Comparison of ENCODE assay signal across 2 cellular contexts in the genomic region with DNA sequence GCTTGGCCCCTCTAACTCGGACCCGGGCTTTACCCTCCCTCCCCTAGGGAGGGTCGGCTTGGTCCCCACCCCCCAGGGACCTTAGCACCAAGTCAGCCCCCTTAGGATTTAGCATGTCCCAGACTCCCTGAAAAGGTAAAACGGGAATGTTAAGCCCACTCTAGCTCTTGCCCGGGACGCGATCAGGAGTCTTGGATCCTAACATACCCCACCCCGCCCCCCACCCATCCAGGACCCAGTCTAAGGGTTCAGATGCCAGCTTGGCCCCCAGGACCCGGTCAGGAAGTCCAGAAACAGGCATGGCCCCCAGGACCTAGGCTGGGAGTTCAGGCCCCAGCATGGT.
TF ChIP-seq lines count a peak whose summit lies in the region.

No MANE protein-coding gene starts in this region.

TF ChIP-seq in GM23338, 12 proteins besides CTCF, POLR2A, EP300 and RAD21:
- TF ChIP-seq, protein P1, sequence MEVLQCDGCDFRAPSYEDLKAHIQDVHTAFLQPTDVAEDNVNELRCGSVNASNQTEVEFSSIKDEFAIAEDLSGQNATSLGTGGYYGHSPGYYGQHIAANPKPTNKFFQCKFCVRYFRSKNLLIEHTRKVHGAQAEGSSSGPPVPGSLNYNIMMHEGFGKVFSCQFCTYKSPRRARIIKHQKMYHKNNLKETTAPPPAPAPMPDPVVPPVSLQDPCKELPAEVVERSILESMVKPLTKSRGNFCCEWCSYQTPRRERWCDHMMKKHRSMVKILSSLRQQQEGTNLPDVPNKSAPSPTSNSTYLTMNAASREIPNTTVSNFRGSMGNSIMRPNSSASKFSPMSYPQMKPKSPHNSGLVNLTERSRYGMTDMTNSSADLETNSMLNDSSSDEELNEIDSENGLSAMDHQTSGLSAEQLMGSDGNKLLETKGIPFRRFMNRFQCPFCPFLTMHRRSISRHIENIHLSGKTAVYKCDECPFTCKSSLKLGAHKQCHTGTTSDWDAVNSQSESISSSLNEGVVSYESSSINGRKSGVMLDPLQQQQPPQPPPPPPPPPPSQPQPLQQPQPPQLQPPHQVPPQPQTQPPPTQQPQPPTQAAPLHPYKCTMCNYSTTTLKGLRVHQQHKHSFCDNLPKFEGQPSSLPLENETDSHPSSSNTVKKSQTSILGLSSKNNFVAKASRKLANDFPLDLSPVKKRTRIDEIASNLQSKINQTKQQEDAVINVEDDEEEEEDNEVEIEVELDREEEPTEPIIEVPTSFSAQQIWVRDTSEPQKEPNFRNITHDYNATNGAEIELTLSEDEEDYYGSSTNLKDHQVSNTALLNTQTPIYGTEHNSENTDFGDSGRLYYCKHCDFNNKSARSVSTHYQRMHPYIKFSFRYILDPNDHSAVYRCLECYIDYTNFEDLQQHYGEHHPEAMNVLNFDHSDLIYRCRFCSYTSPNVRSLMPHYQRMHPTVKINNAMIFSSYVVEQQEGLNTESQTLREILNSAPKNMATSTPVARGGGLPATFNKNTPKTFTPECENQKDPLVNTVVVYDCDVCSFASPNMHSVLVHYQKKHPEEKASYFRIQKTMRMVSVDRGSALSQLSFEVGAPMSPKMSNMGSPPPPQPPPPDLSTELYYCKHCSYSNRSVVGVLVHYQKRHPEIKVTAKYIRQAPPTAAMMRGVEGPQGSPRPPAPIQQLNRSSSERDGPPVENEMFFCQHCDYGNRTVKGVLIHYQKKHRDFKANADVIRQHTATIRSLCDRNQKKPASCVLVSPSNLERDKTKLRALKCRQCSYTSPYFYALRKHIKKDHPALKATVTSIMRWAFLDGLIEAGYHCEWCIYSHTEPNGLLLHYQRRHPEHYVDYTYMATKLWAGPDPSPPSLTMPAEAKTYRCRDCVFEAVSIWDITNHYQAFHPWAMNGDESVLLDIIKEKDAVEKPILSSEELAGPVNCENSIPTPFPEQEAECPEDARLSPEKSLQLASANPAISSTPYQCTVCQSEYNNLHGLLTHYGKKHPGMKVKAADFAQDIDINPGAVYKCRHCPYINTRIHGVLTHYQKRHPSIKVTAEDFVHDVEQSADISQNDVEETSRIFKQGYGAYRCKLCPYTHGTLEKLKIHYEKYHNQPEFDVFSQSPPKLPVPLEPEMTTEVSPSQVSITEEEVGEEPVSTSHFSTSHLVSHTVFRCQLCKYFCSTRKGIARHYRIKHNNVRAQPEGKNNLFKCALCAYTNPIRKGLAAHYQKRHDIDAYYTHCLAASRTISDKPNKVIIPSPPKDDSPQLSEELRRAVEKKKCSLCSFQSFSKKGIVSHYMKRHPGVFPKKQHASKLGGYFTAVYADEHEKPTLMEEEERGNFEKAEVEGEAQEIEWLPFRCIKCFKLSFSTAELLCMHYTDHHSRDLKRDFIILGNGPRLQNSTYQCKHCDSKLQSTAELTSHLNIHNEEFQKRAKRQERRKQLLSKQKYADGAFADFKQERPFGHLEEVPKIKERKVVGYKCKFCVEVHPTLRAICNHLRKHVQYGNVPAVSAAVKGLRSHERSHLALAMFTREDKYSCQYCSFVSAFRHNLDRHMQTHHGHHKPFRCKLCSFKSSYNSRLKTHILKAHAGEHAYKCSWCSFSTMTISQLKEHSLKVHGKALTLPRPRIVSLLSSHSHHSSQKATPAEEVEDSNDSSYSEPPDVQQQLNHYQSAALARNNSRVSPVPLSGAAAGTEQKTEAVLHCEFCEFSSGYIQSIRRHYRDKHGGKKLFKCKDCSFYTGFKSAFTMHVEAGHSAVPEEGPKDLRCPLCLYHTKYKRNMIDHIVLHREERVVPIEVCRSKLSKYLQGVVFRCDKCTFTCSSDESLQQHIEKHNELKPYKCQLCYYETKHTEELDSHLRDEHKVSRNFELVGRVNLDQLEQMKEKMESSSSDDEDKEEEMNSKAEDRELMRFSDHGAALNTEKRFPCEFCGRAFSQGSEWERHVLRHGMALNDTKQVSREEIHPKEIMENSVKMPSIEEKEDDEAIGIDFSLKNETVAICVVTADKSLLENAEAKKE (CRISPR knock-in tag; IDR thresholded peaks at IDR 0.05), result no peak
- TF ChIP-seq CREB1 (CRISPR knock-in tag; IDR thresholded peaks at IDR 0.05; ENCODE audit: low read depth), result no peak
- no peak for TF ChIP-seq POLR2AphosphoS5 (IDR thresholded peaks at IDR 0.05; ENCODE audit: low read depth)
- TF ChIP-seq, protein P2, sequence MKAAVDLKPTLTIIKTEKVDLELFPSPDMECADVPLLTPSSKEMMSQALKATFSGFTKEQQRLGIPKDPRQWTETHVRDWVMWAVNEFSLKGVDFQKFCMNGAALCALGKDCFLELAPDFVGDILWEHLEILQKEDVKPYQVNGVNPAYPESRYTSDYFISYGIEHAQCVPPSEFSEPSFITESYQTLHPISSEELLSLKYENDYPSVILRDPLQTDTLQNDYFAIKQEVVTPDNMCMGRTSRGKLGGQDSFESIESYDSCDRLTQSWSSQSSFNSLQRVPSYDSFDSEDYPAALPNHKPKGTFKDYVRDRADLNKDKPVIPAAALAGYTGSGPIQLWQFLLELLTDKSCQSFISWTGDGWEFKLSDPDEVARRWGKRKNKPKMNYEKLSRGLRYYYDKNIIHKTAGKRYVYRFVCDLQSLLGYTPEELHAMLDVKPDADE (IDR thresholded peaks at IDR 0.05), result no peak
- TF ChIP-seq JUNB (IDR thresholded peaks at IDR 0.05; ENCODE audit: unreplicated experiment), result no peak
- TF ChIP-seq STAT1 (IDR thresholded peaks at IDR 0.05; ENCODE audit: unreplicated experiment), result no peak

TF ChIP-seq in WTC11, 78 proteins besides CTCF, POLR2A, EP300 and RAD21 (continued from another document):
- TF ChIP-seq, protein P3, sequence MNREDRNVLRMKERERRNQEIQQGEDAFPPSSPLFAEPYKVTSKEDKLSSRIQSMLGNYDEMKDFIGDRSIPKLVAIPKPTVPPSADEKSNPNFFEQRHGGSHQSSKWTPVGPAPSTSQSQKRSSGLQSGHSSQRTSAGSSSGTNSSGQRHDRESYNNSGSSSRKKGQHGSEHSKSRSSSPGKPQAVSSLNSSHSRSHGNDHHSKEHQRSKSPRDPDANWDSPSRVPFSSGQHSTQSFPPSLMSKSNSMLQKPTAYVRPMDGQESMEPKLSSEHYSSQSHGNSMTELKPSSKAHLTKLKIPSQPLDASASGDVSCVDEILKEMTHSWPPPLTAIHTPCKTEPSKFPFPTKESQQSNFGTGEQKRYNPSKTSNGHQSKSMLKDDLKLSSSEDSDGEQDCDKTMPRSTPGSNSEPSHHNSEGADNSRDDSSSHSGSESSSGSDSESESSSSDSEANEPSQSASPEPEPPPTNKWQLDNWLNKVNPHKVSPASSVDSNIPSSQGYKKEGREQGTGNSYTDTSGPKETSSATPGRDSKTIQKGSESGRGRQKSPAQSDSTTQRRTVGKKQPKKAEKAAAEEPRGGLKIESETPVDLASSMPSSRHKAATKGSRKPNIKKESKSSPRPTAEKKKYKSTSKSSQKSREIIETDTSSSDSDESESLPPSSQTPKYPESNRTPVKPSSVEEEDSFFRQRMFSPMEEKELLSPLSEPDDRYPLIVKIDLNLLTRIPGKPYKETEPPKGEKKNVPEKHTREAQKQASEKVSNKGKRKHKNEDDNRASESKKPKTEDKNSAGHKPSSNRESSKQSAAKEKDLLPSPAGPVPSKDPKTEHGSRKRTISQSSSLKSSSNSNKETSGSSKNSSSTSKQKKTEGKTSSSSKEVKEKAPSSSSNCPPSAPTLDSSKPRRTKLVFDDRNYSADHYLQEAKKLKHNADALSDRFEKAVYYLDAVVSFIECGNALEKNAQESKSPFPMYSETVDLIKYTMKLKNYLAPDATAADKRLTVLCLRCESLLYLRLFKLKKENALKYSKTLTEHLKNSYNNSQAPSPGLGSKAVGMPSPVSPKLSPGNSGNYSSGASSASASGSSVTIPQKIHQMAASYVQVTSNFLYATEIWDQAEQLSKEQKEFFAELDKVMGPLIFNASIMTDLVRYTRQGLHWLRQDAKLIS (CRISPR knock-in tag; IDR thresholded peaks at IDR 0.05; ENCODE audit: borderline replicate concordance), result no peak
- TF ChIP-seq, protein P4, sequence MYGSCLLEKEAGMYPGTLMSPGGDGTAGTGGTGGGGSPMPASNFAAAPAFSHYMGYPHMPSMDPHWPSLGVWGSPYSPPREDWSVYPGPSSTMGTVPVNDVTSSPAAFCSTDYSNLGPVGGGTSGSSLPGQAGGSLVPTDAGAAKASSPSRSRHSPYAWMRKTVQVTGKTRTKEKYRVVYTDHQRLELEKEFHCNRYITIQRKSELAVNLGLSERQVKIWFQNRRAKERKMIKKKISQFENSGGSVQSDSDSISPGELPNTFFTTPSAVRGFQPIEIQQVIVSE (CRISPR knock-in tag; IDR thresholded peaks at IDR 0.05; ENCODE audit: borderline replicate concordance), result no peak
- TF ChIP-seq, protein P5, sequence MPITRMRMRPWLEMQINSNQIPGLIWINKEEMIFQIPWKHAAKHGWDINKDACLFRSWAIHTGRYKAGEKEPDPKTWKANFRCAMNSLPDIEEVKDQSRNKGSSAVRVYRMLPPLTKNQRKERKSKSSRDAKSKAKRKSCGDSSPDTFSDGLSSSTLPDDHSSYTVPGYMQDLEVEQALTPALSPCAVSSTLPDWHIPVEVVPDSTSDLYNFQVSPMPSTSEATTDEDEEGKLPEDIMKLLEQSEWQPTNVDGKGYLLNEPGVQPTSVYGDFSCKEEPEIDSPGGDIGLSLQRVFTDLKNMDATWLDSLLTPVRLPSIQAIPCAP (CRISPR knock-in tag; IDR thresholded peaks at IDR 0.05), result no peak
- TF ChIP-seq TEAD1 (CRISPR knock-in tag; IDR thresholded peaks at IDR 0.05) (no peak), NR1H2 (CRISPR knock-in tag; IDR thresholded peaks at IDR 0.05) (no peak), KAT7 (CRISPR knock-in tag; IDR thresholded peaks at IDR 0.05; ENCODE audit: borderline replicate concordance) (no peak)
- TF ChIP-seq, protein P6, sequence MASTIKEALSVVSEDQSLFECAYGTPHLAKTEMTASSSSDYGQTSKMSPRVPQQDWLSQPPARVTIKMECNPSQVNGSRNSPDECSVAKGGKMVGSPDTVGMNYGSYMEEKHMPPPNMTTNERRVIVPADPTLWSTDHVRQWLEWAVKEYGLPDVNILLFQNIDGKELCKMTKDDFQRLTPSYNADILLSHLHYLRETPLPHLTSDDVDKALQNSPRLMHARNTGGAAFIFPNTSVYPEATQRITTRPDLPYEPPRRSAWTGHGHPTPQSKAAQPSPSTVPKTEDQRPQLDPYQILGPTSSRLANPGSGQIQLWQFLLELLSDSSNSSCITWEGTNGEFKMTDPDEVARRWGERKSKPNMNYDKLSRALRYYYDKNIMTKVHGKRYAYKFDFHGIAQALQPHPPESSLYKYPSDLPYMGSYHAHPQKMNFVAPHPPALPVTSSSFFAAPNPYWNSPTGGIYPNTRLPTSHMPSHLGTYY (CRISPR knock-in tag; IDR thresholded peaks at IDR 0.05), result no peak
